In the genomic region with DNA sequence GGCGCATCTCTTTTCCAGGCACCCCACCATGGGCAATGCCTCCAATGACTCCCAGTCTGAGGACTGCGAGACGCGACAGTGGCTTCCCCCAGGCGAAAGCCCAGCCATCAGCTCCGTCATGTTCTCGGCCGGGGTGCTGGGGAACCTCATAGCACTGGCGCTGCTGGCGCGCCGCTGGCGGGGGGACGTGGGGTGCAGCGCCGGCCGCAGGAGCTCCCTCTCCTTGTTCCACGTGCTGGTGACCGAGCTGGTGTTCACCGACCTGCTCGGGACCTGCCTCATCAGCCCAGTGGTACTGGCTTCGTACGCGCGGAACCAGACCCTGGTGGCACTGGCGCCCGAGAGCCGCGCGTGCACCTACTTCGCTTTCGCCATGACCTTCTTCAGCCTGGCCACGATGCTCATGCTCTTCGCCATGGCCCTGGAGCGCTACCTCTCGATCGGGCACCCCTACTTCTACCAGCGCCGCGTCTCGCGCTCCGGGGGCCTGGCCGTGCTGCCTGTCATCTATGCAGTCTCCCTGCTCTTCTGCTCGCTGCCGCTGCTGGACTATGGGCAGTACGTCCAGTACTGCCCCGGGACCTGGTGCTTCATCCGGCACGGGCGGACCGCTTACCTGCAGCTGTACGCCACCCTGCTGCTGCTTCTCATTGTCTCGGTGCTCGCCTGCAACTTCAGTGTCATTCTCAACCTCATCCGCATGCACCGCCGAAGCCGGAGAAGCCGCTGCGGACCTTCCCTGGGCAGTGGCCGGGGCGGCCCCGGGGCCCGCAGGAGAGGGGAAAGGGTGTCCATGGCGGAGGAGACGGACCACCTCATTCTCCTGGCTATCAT, we compare ENCODE assay signal across 8 cellular contexts. TPM values are rescaled to one million over a fixed set of nuclear protein-coding genes. Genes with fewer than 3 reads are reported as not detected.
A peak's percentile ranks its signal among the peaks of the same experiment; 100 is the strongest.
DNase-seq lines count a peak whose midpoint lies in the region; ATAC-seq, FAIRE-seq and TF ChIP-seq lines count a peak whose summit lies in the region.

No MANE protein-coding gene starts in this region.

- peaks cover 42% of the 10 kb centered on the region for H3K79me2 ChIP-seq in fibroblast of lung (ENCODE audit: control insufficient read depth, insufficient read depth, low read length)

- peak overlapping the region; percentile 60 for H3K27ac ChIP-seq in fibroblast of lung (ENCODE audit: insufficient read depth, low read length)
- peak overlapping the region; percentile 78 for H3K27ac ChIP-seq in upper lobe of right lung

- peak overlapping the region; percentile 81 to 100 (median 92) for H3K4me3 ChIP-seq in fibroblast of lung (replicated peaks in 1 of 4; ENCODE audit: control extremely low read depth in 1 of 4, insufficient read depth in 1 of 4, low read depth in 3 of 4, low read length in 4 of 4)
- H3K4me3 ChIP-seq in upper lobe of right lung, result peak overlapping the region; percentile 62

- H3K9me3 Mint-ChIP-seq in neural crest cell, result no peaks in the 10 kb centered on the region

- DNase-seq in GM19239 (ENCODE audit: insufficient read length, low spot score) (no peak), Kasumi-1 (lab: John Stamatoyannopoulos, UW) (peak; percentile 16 to 27), activated T-cell treated with anti-CD3 and anti-CD28 coated beads for 4 hours (peak; percentile 14), fibroblast of lung (ENCODE audit: low read depth in 2 of 2) (peak in 1 of 2 donors; percentile 43), neural crest cell (ENCODE audit: low read depth, low spot score) (peak; percentile 9), upper lobe of right lung (peak; percentile 74), LoVo (ENCODE audit: low spot score) (no peak), NCI-H526 treated with DMSO at 0.1 percent for 48 hours (lab: John Stamatoyannopoulos, UW) (no peak)

- intact Hi-C loops in upper lobe of right lung (cut with DNase I), result no loop called here

- H3K9ac ChIP-seq in fibroblast of lung (ENCODE audit: insufficient read depth, low read length), result peak overlapping the region; percentile 74

- peaks cover 18% of the 10 kb centered on the region for H3K4me1 Mint-ChIP-seq in neural crest cell

- peak; percentile 40 for ATAC-seq in upper lobe of right lung

- TF ChIP-seq CTCF in fibroblast of lung (conservative IDR thresholded peaks at IDR 0.05 in 1 of 2, IDR thresholded peaks at IDR 0.05 in 1 of 2; ENCODE audit: low read depth in 1 of 2, low read length in 2 of 2), result no peak
- no peak for TF ChIP-seq CTCF in neural crest cell (conservative IDR thresholded peaks at IDR 0.05)
- TF ChIP-seq CTCF in upper lobe of right lung (IDR thresholded peaks at IDR 0.05), result no peak

- no peak overlapping the region for H3K27ac Mint-ChIP-seq in neural crest cell (ENCODE audit: unreplicated experiment)

- H3K4me1 ChIP-seq in fibroblast of lung (ENCODE audit: control insufficient read depth, extremely low read depth, insufficient read depth, low read length), result peaks cover 9% of the 10 kb centered on the region
- H3K4me1 ChIP-seq in upper lobe of right lung, result peaks cover 18% of the 10 kb centered on the region

- H3K9me3 ChIP-seq in fibroblast of lung (ENCODE audit: control insufficient read depth, insufficient read depth, low read depth, low read length) (no peaks in the 10 kb centered on the region), upper lobe of right lung (no peaks in the 10 kb centered on the region)

- peak overlapping the region; percentile 50 for H2AFZ ChIP-seq in fibroblast of lung (ENCODE audit: low read length)

- no peaks in the 10 kb centered on the region for H3K36me3 Mint-ChIP-seq in neural crest cell (ENCODE audit: low read depth)

- H3K4me2 ChIP-seq in fibroblast of lung (ENCODE audit: extremely low read depth, insufficient read depth, low read length), result peak overlapping the region; percentile 83

- no peaks in the 10 kb centered on the region for H4K20me1 ChIP-seq in fibroblast of lung (ENCODE audit: control insufficient read depth, extremely low read depth, insufficient read depth, low read length)

- H3K27me3 ChIP-seq in fibroblast of lung (ENCODE audit: control insufficient read depth, insufficient read depth, low read length) (no peaks in the 10 kb centered on the region), upper lobe of right lung (peaks cover 4% of the 10 kb centered on the region)

- H3K36me3 ChIP-seq in fibroblast of lung (ENCODE audit: control insufficient read depth, insufficient read depth, low read length) (no peaks in the 10 kb centered on the region), upper lobe of right lung (no peaks in the 10 kb centered on the region)

- H3K4me3 Mint-ChIP-seq in neural crest cell, result peak overlapping the region; percentile 83

- FAIRE-seq in GM19239 (lab: Jason Lieb, UNC), result peak; percentile 26

- peaks cover 89% of the 10 kb centered on the region for H3K27me3 Mint-ChIP-seq in neural crest cell (ENCODE audit: low read depth)

RNA-seq across cellular contexts. Expression of a gene that starts 0.6 kb away (rescaled TPM):
- total RNA-seq in fibroblast of lung, result 30.0 and 38.8 TPM in 2 replicates
- 15.9 and 27.3 TPM in 2 replicates for polyA plus RNA-seq in fibroblast of lung
- polyA plus RNA-seq in fibroblast of lung (2012), result 17.5 and 32.4 TPM in 2 replicates
- 5.1 and 5.7 TPM in 2 replicates for polyA minus RNA-seq in fibroblast of lung (ENCODE audit: low replicate concordance)
- total RNA-seq in neural crest cell, result not detected in 2 replicates
- total RNA-seq in upper lobe of right lung, result 5.3 TPM

RNA-seq across cellular contexts. Expression of a gene that starts 47.2 kb away (rescaled TPM):
- total RNA-seq in fibroblast of lung (not detected in 2 replicates), neural crest cell (not detected in 2 replicates), upper lobe of right lung (1.6 TPM)
- polyA plus RNA-seq in fibroblast of lung, result 0.08 TPM in 1 of 2 replicates, not detected in the other
- 0.06 and 0.10 TPM in 2 replicates for polyA plus RNA-seq in fibroblast of lung (2012)
- polyA minus RNA-seq in fibroblast of lung (ENCODE audit: low replicate concordance), result not detected in 2 replicates

Comparison
In these comparisons a context has a peak if more than half of its experiments do, and no peak if none do; other contexts are left out.
1. DNase-seq: peak in Kasumi-1 (2 of 2), activated T-cell treated with anti-CD3 and anti-CD28 coated beads for 4 hours (single experiment), neural crest cell (single experiment) and upper lobe of right lung (single experiment); none in GM19239 (single experiment), LoVo (single experiment) and NCI-H526 treated with DMSO at 0.1 percent for 48 hours (single experiment).